Comparison of ENCODE assay signal across 8 cellular contexts in genomic region chr22:29445508-29445907, GRCh38. TPM values are rescaled to one million over a fixed set of nuclear protein-coding genes. Genes with fewer than 3 reads are reported as not detected.
"Had no signal": no experiment of that assay in that cellular context is flagged by ENCODE, and none has a peak within 500 bp of the region (broad histone marks: within the 10 kb centered on the region; RNA-seq: fewer than 3 reads in every experiment).

No MANE protein-coding gene starts in this region.

- H3K4me3 ChIP-seq: K562 had no signal

- DNase-seq: IMR-90, KBM-7 had no signal

- H3K27ac ChIP-seq: HL-60 had no signal

RNA-seq across cellular contexts. Expression of gene RFPL1, which starts 7.1 kb away (rescaled TPM):
- total RNA-seq: HepG2, HT-29, HT1080, IMR-90, K562 had no signal
- polyA plus RNA-seq: HepG2, IgD-negative memory B cell, IMR-90, K562 had no signal

RNA-seq across cellular contexts. Expression of gene NEFH, which starts 34.5 kb away (rescaled TPM):
- total RNA-seq: HepG2, HT-29, HT1080 had no signal
- polyA plus RNA-seq: HepG2 had no signal
